1 cellular context compared by ENCODE assay signal in the genomic region with DNA sequence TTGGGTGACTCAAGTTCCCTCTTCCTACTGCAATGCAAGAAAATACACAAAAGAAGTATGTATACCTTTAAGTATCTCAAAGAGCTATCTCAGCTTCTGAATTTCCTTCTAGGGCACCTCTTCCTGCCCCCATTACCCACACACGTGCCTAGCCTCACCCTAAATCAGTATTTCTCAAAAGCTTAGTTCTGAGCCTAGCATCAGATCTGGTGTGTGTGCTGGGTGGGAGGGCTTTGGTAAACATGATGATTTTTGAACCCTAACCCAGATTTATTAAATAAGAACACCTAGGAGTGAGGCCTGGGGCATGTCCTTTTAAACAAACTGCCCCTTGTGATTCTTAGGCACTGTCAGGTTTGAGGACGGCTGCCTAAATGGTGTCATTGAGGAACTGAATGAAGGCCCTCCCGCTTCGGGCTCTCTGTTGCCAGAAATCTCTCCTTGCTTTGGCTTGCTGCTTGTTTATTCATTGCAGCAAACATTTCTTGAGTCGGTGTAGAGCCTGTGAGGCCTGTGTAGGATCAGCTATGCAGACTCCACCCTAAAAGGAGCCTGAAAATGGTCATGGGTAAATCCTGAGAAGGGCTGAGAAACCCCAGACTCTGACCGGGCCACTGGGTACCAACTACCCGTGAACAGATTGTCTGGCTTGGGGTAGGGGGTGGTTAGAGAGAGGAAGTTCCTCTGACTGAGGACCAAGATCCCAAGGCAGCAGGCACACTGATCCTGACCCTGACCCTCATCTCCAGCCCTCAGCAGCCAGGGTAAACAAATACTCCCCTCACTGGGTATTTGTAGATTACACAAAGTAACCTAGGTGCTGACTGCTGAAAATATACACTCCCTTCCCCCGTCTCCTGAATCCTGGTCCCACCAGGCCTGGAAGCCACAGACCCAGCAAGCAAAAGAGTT.
TF ChIP-seq lines count a peak whose summit lies in the region.

No MANE protein-coding gene starts in this region.

TF ChIP-seq in HepG2, 621 proteins besides CTCF, POLR2A, EP300 and RAD21 (continued from another document and continues in another):
- TF ChIP-seq CENPX (CRISPR knock-in tag; IDR thresholded peaks at IDR 0.05) (no peak), XRCC5 (optimal IDR thresholded peaks at IDR 0.05; ENCODE audit: low read length) (no peak), ZNF766 (CRISPR knock-in tag; IDR thresholded peaks at IDR 0.05; ENCODE audit: borderline replicate concordance) (no peak), HDAC2 (CRISPR knock-in tag; IDR thresholded peaks at IDR 0.05) (peak; percentile 70; the same call in 1 of the 2 replicates), ZNF816 (CRISPR knock-in tag; IDR thresholded peaks at IDR 0.05; ENCODE audit: borderline replicate concordance) (no peak), HNF4G (IDR thresholded peaks at IDR 0.05; ENCODE audit: borderline replicate concordance, low read depth, low read length) (no peak), HNF4G (CRISPR knock-in tag; IDR thresholded peaks at IDR 0.05; ENCODE audit: borderline replicate concordance, low read depth) (no peak), ZBTB40 (IDR thresholded peaks at IDR 0.05) (no peak), ZBTB40 (CRISPR knock-in tag; IDR thresholded peaks at IDR 0.05) (no peak), RORA (CRISPR knock-in tag; IDR thresholded peaks at IDR 0.05) (no peak), ZNF446 (CRISPR knock-in tag; IDR thresholded peaks at IDR 0.05) (no peak), NR1H2 (CRISPR knock-in tag; IDR thresholded peaks at IDR 0.05; ENCODE audit: borderline replicate concordance, low read depth) (no peak), ZNF3 (CRISPR knock-in tag; IDR thresholded peaks at IDR 0.05) (no peak), CCAR2 (optimal IDR thresholded peaks at IDR 0.05; ENCODE audit: low read depth, low read length) (no peak), TCF7L2 (IDR thresholded peaks at IDR 0.05; ENCODE audit: low read depth, low read length) (no peak), GTF2F1 (IDR thresholded peaks at IDR 0.05; ENCODE audit: low read length) (no peak), KAT8 (CRISPR knock-in tag; IDR thresholded peaks at IDR 0.05) (no peak), HOXA5 (CRISPR knock-in tag; IDR thresholded peaks at IDR 0.05) (peak; percentile 68; the same call in 1 of the 2 replicates), ZNF670 (CRISPR knock-in tag; IDR thresholded peaks at IDR 0.05; ENCODE audit: borderline replicate concordance) (no peak), ZBTB44 (CRISPR knock-in tag; IDR thresholded peaks at IDR 0.05) (no peak), POLR2G (IDR thresholded peaks at IDR 0.05; ENCODE audit: low read depth, low read length) (no peak), KLF13 (CRISPR knock-in tag; IDR thresholded peaks at IDR 0.05) (no peak), ZNF550 (CRISPR knock-in tag; IDR thresholded peaks at IDR 0.05; ENCODE audit: borderline replicate concordance) (no peak), ZNF510 (CRISPR knock-in tag; IDR thresholded peaks at IDR 0.05; ENCODE audit: low read depth) (no peak), SRSF4 (IDR thresholded peaks at IDR 0.05; ENCODE audit: low read depth, low read length, poor library complexity, severe bottlenecking) (no peak), NFKB2 (CRISPR knock-in tag; IDR thresholded peaks at IDR 0.05; ENCODE audit: borderline replicate concordance) (no peak), IKZF4 (CRISPR knock-in tag; IDR thresholded peaks at IDR 0.05; ENCODE audit: borderline replicate concordance, low read depth, not compliant biosample characterization) (no peak), KAT2B (IDR thresholded peaks at IDR 0.05; ENCODE audit: borderline replicate concordance, low read depth, low read length) (no peak), KDM3A (CRISPR knock-in tag; IDR thresholded peaks at IDR 0.05; ENCODE audit: low read depth) (no peak), HIC2 (CRISPR knock-in tag; IDR thresholded peaks at IDR 0.05; ENCODE audit: low read depth) (no peak), TBL1XR1 (IDR thresholded peaks at IDR 0.05; ENCODE audit: borderline replicate concordance, low read length, partially characterized antibody) (no peak), CAMTA2 (CRISPR knock-in tag; IDR thresholded peaks at IDR 0.05; ENCODE audit: borderline replicate concordance) (no peak), ZNF263 (CRISPR knock-in tag; IDR thresholded peaks at IDR 0.05) (no peak; the same call in 1 of the 2 replicates), ZBTB49 (CRISPR knock-in tag; IDR thresholded peaks at IDR 0.05; ENCODE audit: borderline replicate concordance) (no peak), KDM5B (CRISPR knock-in tag; IDR thresholded peaks at IDR 0.05; ENCODE audit: borderline replicate concordance) (no peak), NCOA1 (CRISPR knock-in tag; IDR thresholded peaks at IDR 0.05) (no peak), ZNF235 (CRISPR knock-in tag; IDR thresholded peaks at IDR 0.05; ENCODE audit: borderline replicate concordance) (no peak), CCDC6 (CRISPR knock-in tag; IDR thresholded peaks at IDR 0.05) (no peak), NONO (IDR thresholded peaks at IDR 0.05) (no peak), NONO (CRISPR knock-in tag; conservative IDR thresholded peaks at IDR 0.05) (no peak), ZFP1 (CRISPR knock-in tag; IDR thresholded peaks at IDR 0.05) (no peak), ZNF317 (CRISPR knock-in tag; IDR thresholded peaks at IDR 0.05) (no peak), TAF1 (CRISPR knock-in tag; IDR thresholded peaks at IDR 0.05) (no peak), ZBTB42 (CRISPR knock-in tag; IDR thresholded peaks at IDR 0.05) (no peak), MXI1 (IDR thresholded peaks at IDR 0.05; ENCODE audit: borderline replicate concordance, low read depth, low read length) (no peak), ZNF576 (CRISPR knock-in tag; IDR thresholded peaks at IDR 0.05) (no peak)
- TF ChIP-seq, protein P1, sequence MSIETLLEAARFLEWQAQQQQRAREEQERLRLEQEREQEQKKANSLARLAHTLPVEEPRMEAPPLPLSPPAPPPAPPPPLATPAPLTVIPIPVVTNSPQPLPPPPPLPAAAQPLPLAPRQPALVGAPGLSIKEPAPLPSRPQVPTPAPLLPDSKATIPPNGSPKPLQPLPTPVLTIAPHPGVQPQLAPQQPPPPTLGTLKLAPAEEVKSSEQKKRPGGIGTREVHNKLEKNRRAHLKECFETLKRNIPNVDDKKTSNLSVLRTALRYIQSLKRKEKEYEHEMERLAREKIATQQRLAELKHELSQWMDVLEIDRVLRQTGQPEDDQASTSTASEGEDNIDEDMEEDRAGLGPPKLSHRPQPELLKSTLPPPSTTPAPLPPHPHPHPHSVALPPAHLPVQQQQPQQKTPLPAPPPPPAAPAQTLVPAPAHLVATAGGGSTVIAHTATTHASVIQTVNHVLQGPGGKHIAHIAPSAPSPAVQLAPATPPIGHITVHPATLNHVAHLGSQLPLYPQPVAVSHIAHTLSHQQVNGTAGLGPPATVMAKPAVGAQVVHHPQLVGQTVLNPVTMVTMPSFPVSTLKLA (IDR thresholded peaks at IDR 0.05) = no peak
- TF ChIP-seq, protein P2, sequence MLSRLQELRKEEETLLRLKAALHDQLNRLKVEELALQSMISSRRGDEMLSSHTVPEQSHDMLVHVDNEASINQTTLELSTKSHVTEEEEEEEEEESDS (CRISPR knock-in tag; IDR thresholded peaks at IDR 0.05; ENCODE audit: borderline replicate concordance) = no peak
